12 cellular contexts compared by ENCODE assay signal in genomic region chr3:164723396-164723795, GRCh38.
"Had no signal": no experiment of that assay in that cellular context is flagged by ENCODE, and none has a peak within 500 bp of the region (broad histone marks: within the 10 kb centered on the region; RNA-seq: fewer than 3 reads in every experiment).

No MANE protein-coding gene starts in this region.

- H3K4me3 ChIP-seq: hepatocyte, suprapubic skin, upper lobe of left lung had no signal

- H2AFZ ChIP-seq: hepatocyte had no signal

- DNase-seq: activated CD4-positive, alpha-beta T cell treated with anti-CD3 and anti-CD28 coated beads, Interleukin-2, amount 50 U/mL, for 1 hour; amniotic stem cell; cortex of kidney; effector memory CD8-positive, alpha-beta T cell; kidney glomerular epithelial cell; naive B cell; stimulated activated CD4-positive, alpha-beta T cell treated with anti-CD3 and anti-CD28 coated beads, Interleukin-2, amount 100 ng/mL, for 24 hours; stimulated activated naive CD8-positive, alpha-beta T cell treated with anti-CD3 and anti-CD28 coated beads, Interleukin-15, Interleukin-2, amounts not matched to agents 100 U/mL and 50 U/mL, for 24 hours; upper lobe of left lung had no signal

- H3K27me3 ChIP-seq: hepatocyte, suprapubic skin, upper lobe of left lung had no signal

- H3K36me3 ChIP-seq: suprapubic skin, upper lobe of left lung had no signal

- H3K4me2 ChIP-seq: hepatocyte had no signal

- H3K4me1 ChIP-seq: suprapubic skin, upper lobe of left lung had no signal

- ATAC-seq: effector memory CD8-positive, alpha-beta T cell; sciatic nerve; stimulated activated naive CD8-positive, alpha-beta T cell treated with anti-CD3 and anti-CD28 coated beads, Interleukin-15, Interleukin-2, amounts not matched to agents 100 U/mL and 50 U/mL, for 24 hours had no signal

- H3K79me2 ChIP-seq: hepatocyte had no signal

- H3K27ac ChIP-seq: hepatocyte, suprapubic skin, upper lobe of left lung had no signal

- H3K9me3 ChIP-seq: suprapubic skin, upper lobe of left lung had no signal
